In the genomic region with DNA sequence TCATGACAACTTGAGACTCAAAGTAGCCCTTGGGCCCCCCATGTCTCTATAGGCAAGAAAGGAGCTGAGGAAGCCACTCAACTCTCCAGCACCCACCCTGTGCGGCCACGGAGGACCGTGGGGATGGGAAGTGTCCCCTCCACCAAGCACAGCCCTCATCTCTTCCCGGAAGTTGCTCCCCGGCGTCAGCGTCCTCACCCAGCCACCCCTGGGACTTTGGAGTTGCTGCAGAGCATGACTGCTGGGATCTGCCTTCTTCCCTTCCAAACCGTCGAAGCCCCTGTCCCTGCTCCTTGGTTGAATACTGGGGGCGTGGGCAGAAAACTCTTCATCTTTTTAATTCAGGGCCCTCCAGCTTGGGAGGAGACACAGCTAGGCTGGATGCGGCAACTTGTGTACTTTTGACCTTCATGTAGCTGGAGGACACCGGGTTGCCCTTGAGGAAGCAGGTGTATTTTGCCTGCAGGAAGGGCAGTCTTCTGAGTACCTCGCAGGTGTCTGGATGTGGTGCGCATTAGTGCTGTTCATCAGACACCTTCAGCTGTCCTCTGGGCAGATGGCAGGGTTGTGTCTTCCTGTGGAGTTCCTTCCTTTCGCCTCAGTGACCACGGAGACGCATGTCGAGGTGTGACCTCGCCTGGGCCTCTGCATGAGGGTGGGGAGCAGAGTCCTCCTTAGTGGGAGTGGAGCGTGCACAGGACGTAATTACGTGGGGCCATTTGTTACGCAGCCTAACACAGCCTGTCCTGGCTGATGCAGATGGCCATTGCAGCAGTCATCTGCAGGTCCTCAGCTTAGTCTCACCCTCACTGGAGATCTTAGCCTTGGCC, we compare ENCODE assay signal across 24 cellular contexts. TPM values are rescaled to one million over a fixed set of nuclear protein-coding genes. Genes with fewer than 3 reads are reported as not detected.
DNase-seq lines count a peak whose midpoint lies in the region; ATAC-seq and TF ChIP-seq lines count a peak whose summit lies in the region.
"Had no signal": no experiment of that assay in that cellular context is flagged by ENCODE, and none has a peak within 500 bp of the region (broad histone marks: within the 10 kb centered on the region; RNA-seq: fewer than 3 reads in every experiment).

No MANE protein-coding gene starts in this region.

- H3K27ac ChIP-seq in HUES64 (ENCODE audit: low read depth, low read length), result peak overlapping the region; percentile 90; the same call in 1 of the 2 replicates
- H3K27ac ChIP-seq in endodermal cell (ENCODE audit: low read depth, low read length), result no peak overlapping the region
- peak overlapping the region; percentile 98 for H3K27ac ChIP-seq in neuronal stem cell (replicated peaks; ENCODE audit: low read length)
- H3K27ac ChIP-seq: VCaP had no signal

- no peaks in the 10 kb centered on the region for H3K9me3 Mint-ChIP-seq in activated T-cell treated with anti-CD3 and anti-CD28 coated beads, Interleukin-2, amount 50 U/mL, for 24 hours
- peaks cover 41% of the 10 kb centered on the region for H3K9me3 Mint-ChIP-seq in endodermal cell
- H3K9me3 Mint-ChIP-seq: central memory CD8-positive, alpha-beta T cell had no signal

- H3K23ac ChIP-seq in neuronal stem cell (ENCODE audit: low read depth, low read length, poor library complexity), result no peak overlapping the region

- no peak for ATAC-seq in HG03039 (IDR thresholded peaks at IDR 0.05; ENCODE audit: unreplicated experiment)

- intact Hi-C loops in head of caudate nucleus (cut with DNase I), result no loop called here

- no peak for TF ChIP-seq CTCF in endodermal cell (conservative IDR thresholded peaks at IDR 0.05)

- H4K91ac ChIP-seq in neuronal stem cell (ENCODE audit: low read depth, low read length, poor library complexity), result peak overlapping the region; percentile 44

- H2AFZ ChIP-seq in neuronal stem cell (ENCODE audit: low read length), result no peak overlapping the region

- H3K9ac ChIP-seq in HUES64 (ENCODE audit: low read depth, low read length) (no peak overlapping the region), endodermal cell (ENCODE audit: extremely low read depth, low read length, poor library complexity, severe bottlenecking) (no peak overlapping the region), neuronal stem cell (ENCODE audit: low read depth, low read length, poor library complexity) (no peak overlapping the region)

- no peak overlapping the region for H2BK120ac ChIP-seq in neuronal stem cell (ENCODE audit: low read depth, low read length)

- 96% methylated on average over 23 of the region's 23 CpGs for WGBS in HUES64
- 95 to 97% methylated on average over 18 to 23 of the region's 23 CpGs for WGBS in endodermal cell (ENCODE audit: insufficient coverage in 1 of 2, insufficient read length in 1 of 2), 2 experiments
- WGBS in neuronal stem cell (ENCODE audit: extremely low coverage in 2 of 2, insufficient read length in 2 of 2, insufficient replicate concordance in 1 of 2), 2 donors, result no CpG with 5 or more reads among the region's 23 CpGs

- peaks cover 57% of the 10 kb centered on the region for H3K4me1 Mint-ChIP-seq in activated T-cell treated with anti-CD3 and anti-CD28 coated beads, Interleukin-2, amount 50 U/mL, for 24 hours (ENCODE audit: low read depth)
- H3K4me1 Mint-ChIP-seq in endodermal cell, result peaks cover 31% of the 10 kb centered on the region

- H3K4me3 ChIP-seq in HUES64 (ENCODE audit: low read length) (no peak overlapping the region), endodermal cell (ENCODE audit: low read length) (peak overlapping the region; percentile 62), neuronal stem cell (ENCODE audit: low read length in 2 of 2) (no peak overlapping the region)
- H3K4me3 ChIP-seq: stomach, tibial nerve had no signal

- H3K4me1 ChIP-seq in HUES64 (ENCODE audit: insufficient read depth, low read length) (peaks cover 33% of the 10 kb centered on the region), endodermal cell (ENCODE audit: control insufficient read depth, insufficient read depth, low read length) (peaks cover 4% of the 10 kb centered on the region), neuronal stem cell (ENCODE audit: control insufficient read depth in 2 of 2, insufficient read depth in 1 of 2, low read depth in 1 of 2, low read length in 2 of 2) (peaks cover 27 to 36% of the 10 kb centered on the region in 2 donors)

- no peak overlapping the region for H3K14ac ChIP-seq in neuronal stem cell (ENCODE audit: low read length)

- H3K79me1 ChIP-seq in neuronal stem cell (ENCODE audit: low read depth, low read length), result no peaks in the 10 kb centered on the region

- H3K27me3 Mint-ChIP-seq in activated T-cell treated with anti-CD3 and anti-CD28 coated beads, Interleukin-2, amount 50 U/mL, for 24 hours, result no peaks in the 10 kb centered on the region
- peaks cover 3% of the 10 kb centered on the region for H3K27me3 Mint-ChIP-seq in endodermal cell (ENCODE audit: insufficient read depth)
- H3K27me3 Mint-ChIP-seq: central memory CD8-positive, alpha-beta T cell had no signal

- H3K36me3 ChIP-seq in HUES64 (ENCODE audit: insufficient read depth, low read length) (no peaks in the 10 kb centered on the region), endodermal cell (ENCODE audit: control insufficient read depth, insufficient read depth, low read length) (no peaks in the 10 kb centered on the region), neuronal stem cell (replicated peaks in 1 of 2; ENCODE audit: control insufficient read depth in 2 of 2, insufficient read depth in 2 of 2, low read length in 2 of 2) (no peaks in the 10 kb centered on the region)
- H3K36me3 ChIP-seq: stomach, tibial nerve had no signal

- H3K27ac Mint-ChIP-seq in activated T-cell treated with anti-CD3 and anti-CD28 coated beads, Interleukin-2, amount 50 U/mL, for 24 hours, result no peak overlapping the region
- H3K27ac Mint-ChIP-seq in endodermal cell, result peak overlapping the region; percentile 95

- peak overlapping the region; percentile 87 for H3K4ac ChIP-seq in neuronal stem cell (ENCODE audit: low read length)

- H3K9me3 ChIP-seq in HUES64 (ENCODE audit: insufficient read depth, low read depth, low read length) (0 out of 2 replicates have a peak, but pooled peaks cover 7% of the 10 kb centered on the region), endodermal cell (ENCODE audit: control insufficient read depth, low read length) (peaks cover 19% of the 10 kb centered on the region), neuronal stem cell (replicated peaks in 1 of 2; ENCODE audit: control insufficient read depth in 2 of 2, insufficient read depth in 1 of 2, low read depth in 1 of 2, low read length in 2 of 2) (peaks cover 3 to 18% of the 10 kb centered on the region in 2 donors)
- H3K9me3 ChIP-seq: stomach, tibial nerve had no signal

- peak overlapping the region; percentile 79 for H2BK12ac ChIP-seq in neuronal stem cell (ENCODE audit: low read length)

- no peak overlapping the region for H4K8ac ChIP-seq in neuronal stem cell (ENCODE audit: low read depth, low read length)

- H3K4me2 ChIP-seq in neuronal stem cell (ENCODE audit: insufficient read depth, low read length, poor library complexity, severe bottlenecking), result no peak overlapping the region

- H2BK15ac ChIP-seq in neuronal stem cell (ENCODE audit: low read length), result peak overlapping the region; percentile 89

- H3K4me3 Mint-ChIP-seq in activated T-cell treated with anti-CD3 and anti-CD28 coated beads, Interleukin-2, amount 50 U/mL, for 24 hours, result no peak overlapping the region
- no peak overlapping the region for H3K4me3 Mint-ChIP-seq in endodermal cell

- H3K27me3 ChIP-seq in HUES64 (ENCODE audit: insufficient read depth, low read length), result no peaks in the 10 kb centered on the region
- no peaks in the 10 kb centered on the region for H3K27me3 ChIP-seq in endodermal cell (ENCODE audit: control insufficient read depth, insufficient read depth, low read length, poor library complexity, severe bottlenecking)
- H3K27me3 ChIP-seq in neuronal stem cell (ENCODE audit: control insufficient read depth in 3 of 3, insufficient read depth in 3 of 3, low read depth in 1 of 3, low read length in 3 of 3), result no peaks in the 10 kb centered on the region
- H3K27me3 ChIP-seq: stomach, tibial nerve had no signal

- no peaks in the 10 kb centered on the region for H3K36me3 Mint-ChIP-seq in activated T-cell treated with anti-CD3 and anti-CD28 coated beads, Interleukin-2, amount 50 U/mL, for 24 hours (ENCODE audit: low read depth)
- peaks cover 12% of the 10 kb centered on the region for H3K36me3 Mint-ChIP-seq in endodermal cell (ENCODE audit: low read depth)

- H3K18ac ChIP-seq in neuronal stem cell (ENCODE audit: low read length), result peak overlapping the region; percentile 78

- peak overlapping the region; percentile 97 for H2AK5ac ChIP-seq in neuronal stem cell (ENCODE audit: low read depth, low read length)

- DNase-seq in activated T-cell treated with anti-CD3 and anti-CD28 coated beads, Interleukin-2, amount 50 U/mL, for 24 hours, result peak; percentile 25
- DNase-seq in activated T-cell treated with anti-CD3 and anti-CD28 coated beads for 4 hours (no peak), endodermal cell (no peak), neuronal stem cell (ENCODE audit: low spot score) (no peak), head of caudate nucleus (no peak), amygdala (lab: John Stamatoyannopoulos, UW) (no peak)
- DNase-seq: activated CD8-positive, alpha-beta memory T cell treated with anti-CD3 and anti-CD28 coated beads, Interleukin-2, amount 50 U/mL, for 4 hours; Caco-2; erythroblast; foreskin fibroblast; NCI-H1436 treated with DMSO at 0.1 percent for 48 hours; NCI-H524; retina; stomach had no signal

- peak overlapping the region; percentile 3 for H2BK5ac ChIP-seq in neuronal stem cell (ENCODE audit: low read length)

RNA-seq across cellular contexts. Expression of gene IFITM3, which starts 12.2 kb away (rescaled TPM):
- polyA plus RNA-seq in HUES64 (2013, experiment 1 of 2), result 177 TPM
- polyA plus RNA-seq in HUES64 (2013, experiment 2 of 2), result 210 TPM
- total RNA-seq in endodermal cell, result 100 to 1,000 TPM; 257 to 389 TPM
- polyA plus RNA-seq in endodermal cell (2013, experiment 1 of 2), result 186 TPM
- polyA plus RNA-seq in endodermal cell (2013, experiment 2 of 2), result 187 TPM
- 629 TPM for polyA plus RNA-seq in neuronal stem cell (2013, experiment 1 of 2)
- polyA plus RNA-seq in neuronal stem cell (2013, experiment 2 of 2), result 604 TPM

RNA-seq across cellular contexts. Expression of gene IFITM1, which starts 19.0 kb away (rescaled TPM):
- 343 TPM for polyA plus RNA-seq in HUES64 (2013, experiment 1 of 2)
- polyA plus RNA-seq in HUES64 (2013, experiment 2 of 2), result 396 TPM
- 100 to 1,000 TPM; 211 to 558 TPM for total RNA-seq in endodermal cell
- 244 TPM for polyA plus RNA-seq in endodermal cell (2013, experiment 1 of 2)
- polyA plus RNA-seq in endodermal cell (2013, experiment 2 of 2), result 241 TPM
- polyA plus RNA-seq in neuronal stem cell (2013, experiment 1 of 2), result 171 TPM
- polyA plus RNA-seq in neuronal stem cell (2013, experiment 2 of 2), result 162 TPM

RNA-seq across cellular contexts. Expression of gene IFITM2, which starts 25.2 kb away (rescaled TPM):
- polyA plus RNA-seq in HUES64 (2013, experiment 1 of 2), result 152 TPM
- 233 TPM for polyA plus RNA-seq in HUES64 (2013, experiment 2 of 2)
- total RNA-seq in endodermal cell, result 100 to 1,000 TPM; 262 to 367 TPM
- polyA plus RNA-seq in endodermal cell (2013, experiment 1 of 2), result 114 TPM
- 152 TPM for polyA plus RNA-seq in endodermal cell (2013, experiment 2 of 2)
- 660 TPM for polyA plus RNA-seq in neuronal stem cell (2013, experiment 1 of 2)
- polyA plus RNA-seq in neuronal stem cell (2013, experiment 2 of 2), result 657 TPM

RNA-seq across cellular contexts. Expression of gene IFITM5, which starts 33.5 kb away (rescaled TPM):
- not detected for polyA plus RNA-seq in HUES64 (2013, experiment 1 of 2)
- not detected for polyA plus RNA-seq in HUES64 (2013, experiment 2 of 2)
- total RNA-seq in endodermal cell, result not detected
- not detected for polyA plus RNA-seq in endodermal cell (2013, experiment 1 of 2)
- polyA plus RNA-seq in endodermal cell (2013, experiment 2 of 2), result not detected
- polyA plus RNA-seq in neuronal stem cell (2013, experiment 1 of 2), result not detected
- polyA plus RNA-seq in neuronal stem cell (2013, experiment 2 of 2), result 0.06 TPM
- total RNA-seq: aorta; Caco-2; lower leg skin; omental fat pad; RPMI7951; T-helper 2 cell treated with Interferon-gamma antibody and Interleukin-4, amounts not matched to agents 100 ng/mL and 5 ng/mL, for 36 hours; tibial nerve had no signal
- polyA plus RNA-seq: aorta, stomach had no signal

RNA-seq across cellular contexts. Expression of gene B4GALNT4, which starts 36.4 kb away (rescaled TPM):
- 51.8 TPM for polyA plus RNA-seq in HUES64 (2013, experiment 1 of 2)
- polyA plus RNA-seq in HUES64 (2013, experiment 2 of 2), result 48.1 TPM
- total RNA-seq in endodermal cell, result 100 to 1,000 TPM; 109 to 118 TPM
- polyA plus RNA-seq in endodermal cell (2013, experiment 1 of 2), result 126 TPM
- polyA plus RNA-seq in endodermal cell (2013, experiment 2 of 2), result 105 TPM
- polyA plus RNA-seq in neuronal stem cell (2013, experiment 1 of 2), result 87.0 TPM
- polyA plus RNA-seq in neuronal stem cell (2013, experiment 2 of 2), result 87.3 TPM
- total RNA-seq: RPMI7951 had no signal
